ENCODE assay signal across 1 cellular context in genomic region chr2:217289909-217290283, GRCh38.
TF ChIP-seq lines count a peak whose summit lies in the region.

No MANE protein-coding gene starts in this region.

TF ChIP-seq in GM23338, 12 proteins besides CTCF, POLR2A, EP300 and RAD21 (continued from another document):
- no peak for TF ChIP-seq ETS1 (IDR thresholded peaks at IDR 0.05)
- TF ChIP-seq STAT1 (IDR thresholded peaks at IDR 0.05; ENCODE audit: unreplicated experiment): no peak
- no peak for TF ChIP-seq EZH2 (IDR thresholded peaks at IDR 0.05; ENCODE audit: low read depth, unreplicated experiment)
- no peak for TF ChIP-seq CREB1 (CRISPR knock-in tag; IDR thresholded peaks at IDR 0.05; ENCODE audit: low read depth)
- TF ChIP-seq POLR2AphosphoS5 (IDR thresholded peaks at IDR 0.05; ENCODE audit: low read depth): no peak
- TF ChIP-seq ZNF331 (CRISPR knock-in tag; IDR thresholded peaks at IDR 0.05; ENCODE audit: low read depth): no peak
- TF ChIP-seq REST (IDR thresholded peaks at IDR 0.05; ENCODE audit: unreplicated experiment): no peak
